8 cellular contexts compared by ENCODE assay signal in genomic region chr12:12684375-12685106, GRCh38. TPM values are rescaled to one million over a fixed set of nuclear protein-coding genes. Genes with fewer than 3 reads are reported as not detected.
A peak's percentile ranks its signal among the peaks of the same experiment; 100 is the strongest.
DNase-seq lines count a peak whose midpoint lies in the region; ATAC-seq, FAIRE-seq and TF ChIP-seq lines count a peak whose summit lies in the region.

No MANE protein-coding gene starts in this region.

- no peaks in the 10 kb centered on the region for H3K27me3 Mint-ChIP-seq in activated CD4-positive, alpha-beta T cell treated with anti-CD3 and anti-CD28 coated beads, Interleukin-2, amount 10 ng/mL, durations not matched to agents 7 days and 5 days
- peaks cover 6% of the 10 kb centered on the region for H3K27me3 Mint-ChIP-seq in neural progenitor cell (ENCODE audit: insufficient read depth, low read depth)

- H3K27me3 ChIP-seq in neural progenitor cell = no peaks in the 10 kb centered on the region

- peak overlapping the region; percentile 71 for H3K9ac ChIP-seq in neural progenitor cell

- peaks cover 71% of the 10 kb centered on the region for H3K4me1 ChIP-seq in neural progenitor cell

- CTCF ChIA-PET in activated CD4-positive, alpha-beta T cell treated with anti-CD3 and anti-CD28 coated beads, Interleukin-2, amount 10 ng/mL, durations not matched to agents 7 days and 5 days (lab: Charles Lee) = no interaction called here

- H3K79me2 ChIP-seq in neural progenitor cell (ENCODE audit: low read depth) = peaks cover 48% of the 10 kb centered on the region

- peak overlapping the region; percentile 2 for H2AFZ ChIP-seq in neural progenitor cell (replicated peaks)

- POLR2A ChIA-PET in activated CD4-positive, alpha-beta T cell treated with anti-CD3 and anti-CD28 coated beads, Interleukin-2, amount 10 ng/mL, durations not matched to agents 7 days and 5 days (lab: Charles Lee) = no interaction called here

- no peaks in the 10 kb centered on the region for H3K9me3 Mint-ChIP-seq in activated CD4-positive, alpha-beta T cell treated with anti-CD3 and anti-CD28 coated beads, Interleukin-2, amount 10 ng/mL, durations not matched to agents 7 days and 5 days
- no peaks in the 10 kb centered on the region for H3K9me3 Mint-ChIP-seq in neural progenitor cell

- no peak for TF ChIP-seq CTCF in neural progenitor cell (IDR thresholded peaks at IDR 0.05)

- H3K4me2 ChIP-seq in neural progenitor cell = peak overlapping the region; percentile 90

- peak overlapping the region; percentile 87 for H3K4me3 ChIP-seq in neural progenitor cell

- H3K36me3 ChIP-seq in neural progenitor cell = no peaks in the 10 kb centered on the region

- ATAC-seq in GM18519 (IDR thresholded peaks at IDR 0.05; ENCODE audit: low FRiP score, unreplicated experiment) = no peak

- H3K9me3 ChIP-seq in neural progenitor cell (ENCODE audit: low read depth) = no peaks in the 10 kb centered on the region

- peaks cover 9% of the 10 kb centered on the region for H3K4me1 Mint-ChIP-seq in activated CD4-positive, alpha-beta T cell treated with anti-CD3 and anti-CD28 coated beads, Interleukin-2, amount 10 ng/mL, durations not matched to agents 7 days and 5 days
- H3K4me1 Mint-ChIP-seq in neural progenitor cell = peaks cover 66% of the 10 kb centered on the region

- peaks cover 31% of the 10 kb centered on the region for H4K20me1 ChIP-seq in neural progenitor cell (ENCODE audit: low read depth)

- DNase-seq in activated CD4-positive, alpha-beta T cell treated with anti-CD3 and anti-CD28 coated beads, Interleukin-2, amount 10 ng/mL, durations not matched to agents 7 days and 5 days = peak; percentile 49
- DNase-seq in activated CD4-positive, alpha-beta T cell treated with anti-CD3 and anti-CD28 coated beads, Interleukin-2, amount 50 U/mL, for 1 hour = no peak
- DNase-seq in NCI-H510A (lab: John Stamatoyannopoulos, UW) (peak; percentile 41), dermis microvascular lymphatic vessel endothelial cell (ENCODE audit: low read depth in 2 of 2) (peak; percentile 26 to 62), neural progenitor cell (ENCODE audit: low spot score) (peak; percentile 97), RCC 7860 (ENCODE audit: low spot score) (no peak)
- no peak for DNase-seq in activated CD4-positive, CD25-positive, alpha-beta regulatory T cell (lab: John Stamatoyannopoulos, UW)

- peaks cover 16% of the 10 kb centered on the region for H3K36me3 Mint-ChIP-seq in activated CD4-positive, alpha-beta T cell treated with anti-CD3 and anti-CD28 coated beads, Interleukin-2, amount 10 ng/mL, durations not matched to agents 7 days and 5 days (ENCODE audit: low read depth)
- no peaks in the 10 kb centered on the region for H3K36me3 Mint-ChIP-seq in neural progenitor cell

- H3K27ac ChIP-seq in neural progenitor cell = peak overlapping the region; percentile 95

- no peak overlapping the region for H3K4me3 Mint-ChIP-seq in activated CD4-positive, alpha-beta T cell treated with anti-CD3 and anti-CD28 coated beads, Interleukin-2, amount 10 ng/mL, durations not matched to agents 7 days and 5 days
- peak overlapping the region; percentile 95 for H3K4me3 Mint-ChIP-seq in neural progenitor cell

- H3F3A ChIP-seq in neural progenitor cell (ENCODE audit: low read depth) = peaks cover 55% of the 10 kb centered on the region

- H3K27ac Mint-ChIP-seq in activated CD4-positive, alpha-beta T cell treated with anti-CD3 and anti-CD28 coated beads, Interleukin-2, amount 10 ng/mL, durations not matched to agents 7 days and 5 days = no peak overlapping the region
- peak overlapping the region; percentile 96 for H3K27ac Mint-ChIP-seq in neural progenitor cell

- FAIRE-seq in RCC 7860 (lab: Jason Lieb, UNC) = no peak

RNA-seq across cellular contexts. Expression of gene GPR19, which starts 11.4 kb away (rescaled TPM):
- total RNA-seq in activated CD4-positive, alpha-beta T cell treated with anti-CD3 and anti-CD28 coated beads, Interleukin-2, amount 10 ng/mL, durations not matched to agents 7 days and 5 days = 1 to 10 TPM; 7.7 to 9.3 TPM
- 0.38 and 0.64 TPM in 2 replicates for total RNA-seq in dermis microvascular lymphatic vessel endothelial cell
- total RNA-seq in neural progenitor cell (ENCODE audit: low replicate concordance) = 53.9 and 57.4 TPM in 2 replicates

RNA-seq across cellular contexts. Expression of gene CDKN1B, which starts 32.6 kb away (rescaled TPM):
- total RNA-seq in activated CD4-positive, alpha-beta T cell treated with anti-CD3 and anti-CD28 coated beads, Interleukin-2, amount 10 ng/mL, durations not matched to agents 7 days and 5 days = 100 to 1,000 TPM; 105 to 117 TPM
- total RNA-seq in dermis microvascular lymphatic vessel endothelial cell = 68.8 and 73.6 TPM in 2 replicates
- 75.5 and 84.2 TPM in 2 replicates for total RNA-seq in neural progenitor cell (ENCODE audit: low replicate concordance)

Comparison
In these comparisons a context has a peak if more than half of its experiments do, and no peak if none do; other contexts are left out.
1. DNase-seq: peak in activated CD4-positive, alpha-beta T cell treated with anti-CD3 and anti-CD28 coated beads, Interleukin-2, amount 10 ng/mL, durations not matched to agents 7 days and 5 days (single experiment), NCI-H510A (single experiment), dermis microvascular lymphatic vessel endothelial cell (2 of 2) and neural progenitor cell (single experiment); none in activated CD4-positive, alpha-beta T cell treated with anti-CD3 and anti-CD28 coated beads, Interleukin-2, amount 50 U/mL, for 1 hour (single experiment), activated CD4-positive, CD25-positive, alpha-beta regulatory T cell (0 of 4) and RCC 7860 (single experiment).